Comparison of ENCODE assay signal across 8 cellular contexts in genomic region chr5:34188001-34188822, GRCh38.
A peak's percentile ranks its signal among the peaks of the same experiment; 100 is the strongest.
DNase-seq lines count a peak whose midpoint lies in the region; ATAC-seq lines count a peak whose summit lies in the region.
"Not testable (repeated sequence)": the region's sequence is repeated elsewhere in the genome, so short reads cannot be mapped to it uniquely, and the experiment has no call there.

No MANE protein-coding gene starts in this region.

- H3K9me3 ChIP-seq in CD8-positive, alpha-beta memory T cell (ENCODE audit: low read length); T-helper 17 cell (ENCODE audit: control insufficient read depth, low read length, poor library complexity, severe bottlenecking): not testable (repeated sequence)

- H3K36me3 ChIP-seq in CD8-positive, alpha-beta memory T cell (ENCODE audit: insufficient read depth, low read length), result not testable (repeated sequence)

- not testable (repeated sequence) for H3K4me3 Mint-ChIP-seq in CD8-positive, alpha-beta memory T cell; T-helper 17 cell; activated naive CD8-positive, alpha-beta T cell treated with anti-CD3 and anti-CD28 coated beads for 36 hours

- POLR2A ChIA-PET in CD8-positive, alpha-beta memory T cell (lab: Charles Lee), result not testable (repeated sequence)

- H3K27ac ChIP-seq in CD8-positive, alpha-beta memory T cell (ENCODE audit: low read depth, low read length), result not testable (repeated sequence)

- DNase-seq in CD8-positive, alpha-beta memory T cell, result peak; percentile 34 to 78 (median 47)
- DNase-seq in HT1080 (ENCODE audit: low read depth) (peak; percentile 43), T-helper 17 cell (peak; percentile 35 to 49 (median 35)), fibroblast of gingiva (ENCODE audit: low read depth) (peak; percentile 14), left lobe of liver (ENCODE audit: low spot score) (peak; percentile 59), putamen (ENCODE audit: low spot score) (peak; percentile 27), superior temporal gyrus (ENCODE audit: extremely low spot score) (peak; percentile 28)
- DNase-seq in activated naive CD8-positive, alpha-beta T cell treated with anti-CD3 and anti-CD28 coated beads for 36 hours, result peak; percentile 91

- not testable (repeated sequence) for ATAC-seq in T-helper 17 cell, left lobe of liver

- not testable (repeated sequence) for H3K4me1 ChIP-seq in CD8-positive, alpha-beta memory T cell (ENCODE audit: insufficient read depth, low read length)

- H3K27me3 ChIP-seq in CD8-positive, alpha-beta memory T cell (ENCODE audit: insufficient read depth, low read length, poor library complexity, severe bottlenecking), result not testable (repeated sequence)

- not testable (repeated sequence) for H3K9me3 Mint-ChIP-seq in CD8-positive, alpha-beta memory T cell; activated naive CD8-positive, alpha-beta T cell treated with anti-CD3 and anti-CD28 coated beads for 36 hours

- not testable (repeated sequence) for H3K4me3 ChIP-seq in CD8-positive, alpha-beta memory T cell (ENCODE audit: low read length)

- H3K27ac Mint-ChIP-seq in CD8-positive, alpha-beta memory T cell, result peak overlapping the region in 2 of 8 donors; percentile 43 to 48
- H3K27ac Mint-ChIP-seq in T-helper 17 cell, result peak overlapping the region; percentile 24
- H3K27ac Mint-ChIP-seq in activated naive CD8-positive, alpha-beta T cell treated with anti-CD3 and anti-CD28 coated beads for 36 hours, result not testable (repeated sequence)

- H3K4me1 Mint-ChIP-seq in CD8-positive, alpha-beta memory T cell, result peaks cover 3 to 12% (median 4%) of the 10 kb centered on the region in 3 donors
- peaks cover 17% of the 10 kb centered on the region for H3K4me1 Mint-ChIP-seq in T-helper 17 cell
- H3K4me1 Mint-ChIP-seq in activated naive CD8-positive, alpha-beta T cell treated with anti-CD3 and anti-CD28 coated beads for 36 hours, result not testable (repeated sequence)

- peaks cover 10 to 51% (median 30%) of the 10 kb centered on the region in 3 donors for H3K36me3 Mint-ChIP-seq in CD8-positive, alpha-beta memory T cell
- H3K36me3 Mint-ChIP-seq in T-helper 17 cell (ENCODE audit: low read depth), result not testable (repeated sequence)
- peaks cover 34% of the 10 kb centered on the region for H3K36me3 Mint-ChIP-seq in activated naive CD8-positive, alpha-beta T cell treated with anti-CD3 and anti-CD28 coated beads for 36 hours

- CTCF ChIA-PET in CD8-positive, alpha-beta memory T cell (lab: Charles Lee), result not testable (repeated sequence)

- H3K27me3 Mint-ChIP-seq in CD8-positive, alpha-beta memory T cell; T-helper 17 cell; activated naive CD8-positive, alpha-beta T cell treated with anti-CD3 and anti-CD28 coated beads for 36 hours: not testable (repeated sequence)

Comparison
In these comparisons a context has a peak if more than half of its experiments do, and no peak if none do; other contexts are left out.
1. DNase-seq: peak in every context shown above with its lines; median percentile 91 in activated naive CD8-positive, alpha-beta T cell treated with anti-CD3 and anti-CD28 coated beads for 36 hours; 59 in left lobe of liver; 47 in CD8-positive, alpha-beta memory T cell; 43 in HT1080; 35 in T-helper 17 cell; 28 in superior temporal gyrus; 27 in putamen; 14 in fibroblast of gingiva.